ENCODE assay signal across 8 cellular contexts in genomic region chr17:64262422-64263260, GRCh38. TPM values are rescaled to one million over a fixed set of nuclear protein-coding genes. Genes with fewer than 3 reads are reported as not detected.
DNase-seq lines count a peak whose midpoint lies in the region; ATAC-seq and TF ChIP-seq lines count a peak whose summit lies in the region.

TEX2 (minus strand) TSS chr17:64263260; CDS start chr17:64214217, 49,043 bp downstream.

- peaks cover 26% of the 10 kb centered on the region for H3K27me3 Mint-ChIP-seq in GM23338 (ENCODE audit: insufficient read depth, low read depth, poor library complexity)

- H3K27me3 ChIP-seq in GM23338 (ENCODE audit: insufficient read depth) (peaks cover 26% of the 10 kb centered on the region), lung (ENCODE audit: control insufficient read depth, insufficient read depth) (no peaks in the 10 kb centered on the region)

- peak; percentile 53 for TF ChIP-seq POLR2A in GM10847 (IDR thresholded peaks at IDR 0.05; ENCODE audit: extremely low read depth, insufficient read length)

- H3K27ac ChIP-seq in GM23338 (ENCODE audit: low read depth), result peak within 1 kb of the TSS; percentile 84
- H3K27ac ChIP-seq in lung (ENCODE audit: low read depth in 1 of 2, low read length in 1 of 2), result peak within 1 kb of the TSS; percentile 96 to 97

- H3K9me3 ChIP-seq in lung (ENCODE audit: control insufficient read depth in 2 of 2, insufficient read depth in 1 of 2, low read length in 1 of 2), result no peaks in the 10 kb centered on the region

- H3K4me2 ChIP-seq in GM23338, result peak within 1 kb of the TSS; percentile 95

- H3K9me2 ChIP-seq in GM23338 (ENCODE audit: insufficient read depth), result peaks cover 4% of the 10 kb centered on the region; the same call in 1 of the 2 replicates

- H3K79me2 ChIP-seq in GM23338 (replicated peaks; ENCODE audit: insufficient read depth), result peaks cover 40% of the 10 kb centered on the region

- H4K20me1 ChIP-seq in GM23338 (replicated peaks; ENCODE audit: insufficient read depth), result peaks cover 15% of the 10 kb centered on the region

- 0 to 1% methylated on average over 65 to 87 of the region's 87 CpGs for WGBS in lung, 2 donors

- ATAC-seq in GM23338 (peak; percentile 40), lung (ENCODE audit: insufficient read depth, low FRiP score) (peak; percentile 47)

- H3F3A ChIP-seq in GM23338 (replicated peaks; ENCODE audit: low read depth), result 0 out of 2 replicates have a peak, but pooled peaks cover 2% of the 10 kb centered on the region

- H3K9me3 Mint-ChIP-seq in GM23338, result no peaks in the 10 kb centered on the region

- no peaks in the 10 kb centered on the region; the same call in 2 of the 3 replicates for H3K36me3 Mint-ChIP-seq in GM23338 (ENCODE audit: low read depth)

- peaks cover 11% of the 10 kb centered on the region; the same call in 1 of the 2 replicates for H3K4me1 ChIP-seq in GM23338 (ENCODE audit: insufficient read depth)
- H3K4me1 ChIP-seq in lung (ENCODE audit: control insufficient read depth in 2 of 2, insufficient read depth in 2 of 2, low read length in 2 of 2), result peaks cover 4 to 14% of the 10 kb centered on the region in 2 donors

- DNase-seq in GM23338 (ENCODE audit: low spot score) (peak; percentile 40), M059J (ENCODE audit: low read depth) (peak; percentile 40), dermis blood vessel endothelial cell (peak; percentile 45), lung (ENCODE audit: low spot score) (peak; percentile 66), middle frontal gyrus (ENCODE audit: extremely low spot score, low spot score) (no peak)
- DNase-seq in activated CD4-positive, alpha-beta T cell treated with anti-CD3 and anti-CD28 coated beads, Interleukin-2, amount 50 U/mL, for 24 hours (ENCODE audit: low read depth in 1 of 2, low spot score in 1 of 2), result peak; percentile 30 to 53
- DNase-seq in stimulated activated CD8-positive, alpha-beta memory T cell treated with anti-CD3 and anti-CD28 coated beads, Interleukin-12 subunit alpha, Interleukin-12 subunit beta, amount 100 ng/mL, for 4 hours (ENCODE audit: low read depth), result peak; percentile 34

- H3K4me3 ChIP-seq in GM23338, result peak within 1 kb of the TSS; percentile 92
- H3K4me3 ChIP-seq in lung, result peak within 1 kb of the TSS; percentile 95

- no peak for TF ChIP-seq CTCF in GM23338 (conservative IDR thresholded peaks at IDR 0.05; ENCODE audit: low read depth in 2 of 2)
- no peak for TF ChIP-seq CTCF in lung (IDR thresholded peaks at IDR 0.05; ENCODE audit: control extremely low read depth, extremely low read depth)

- H3K27ac Mint-ChIP-seq in GM23338, result peak within 1 kb of the TSS; percentile 91

- H3K4me1 Mint-ChIP-seq in GM23338, result peaks cover 10% of the 10 kb centered on the region

- H3K36me3 ChIP-seq in GM23338 (ENCODE audit: insufficient read depth) (no peaks in the 10 kb centered on the region), lung (ENCODE audit: control insufficient read depth in 2 of 2, insufficient read depth in 2 of 2, low read length in 2 of 2) (no peaks in the 10 kb centered on the region)

- H3K4me3 Mint-ChIP-seq in GM23338, result peak within 1 kb of the TSS; percentile 88

- peak within 1 kb of the TSS; percentile 76 for H2AFZ ChIP-seq in GM23338

TF ChIP-seq in GM23338, 12 proteins besides CTCF, POLR2A, EP300 and RAD21 (continues in another document):
- TF ChIP-seq NANOG (IDR thresholded peaks at IDR 0.05; ENCODE audit: borderline replicate concordance), result no peak
- TF ChIP-seq JUNB (IDR thresholded peaks at IDR 0.05; ENCODE audit: unreplicated experiment), result no peak
- TF ChIP-seq CREB1 (CRISPR knock-in tag; IDR thresholded peaks at IDR 0.05; ENCODE audit: low read depth), result no peak
- no peak for TF ChIP-seq ZNF331 (CRISPR knock-in tag; IDR thresholded peaks at IDR 0.05; ENCODE audit: low read depth)
- no peak for TF ChIP-seq POLR2AphosphoS5 (IDR thresholded peaks at IDR 0.05; ENCODE audit: low read depth)
- TF ChIP-seq ZNF114 (CRISPR knock-in tag; IDR thresholded peaks at IDR 0.05), result no peak
- no peak for TF ChIP-seq STAT1 (IDR thresholded peaks at IDR 0.05; ENCODE audit: unreplicated experiment)
- TF ChIP-seq, protein P1, sequence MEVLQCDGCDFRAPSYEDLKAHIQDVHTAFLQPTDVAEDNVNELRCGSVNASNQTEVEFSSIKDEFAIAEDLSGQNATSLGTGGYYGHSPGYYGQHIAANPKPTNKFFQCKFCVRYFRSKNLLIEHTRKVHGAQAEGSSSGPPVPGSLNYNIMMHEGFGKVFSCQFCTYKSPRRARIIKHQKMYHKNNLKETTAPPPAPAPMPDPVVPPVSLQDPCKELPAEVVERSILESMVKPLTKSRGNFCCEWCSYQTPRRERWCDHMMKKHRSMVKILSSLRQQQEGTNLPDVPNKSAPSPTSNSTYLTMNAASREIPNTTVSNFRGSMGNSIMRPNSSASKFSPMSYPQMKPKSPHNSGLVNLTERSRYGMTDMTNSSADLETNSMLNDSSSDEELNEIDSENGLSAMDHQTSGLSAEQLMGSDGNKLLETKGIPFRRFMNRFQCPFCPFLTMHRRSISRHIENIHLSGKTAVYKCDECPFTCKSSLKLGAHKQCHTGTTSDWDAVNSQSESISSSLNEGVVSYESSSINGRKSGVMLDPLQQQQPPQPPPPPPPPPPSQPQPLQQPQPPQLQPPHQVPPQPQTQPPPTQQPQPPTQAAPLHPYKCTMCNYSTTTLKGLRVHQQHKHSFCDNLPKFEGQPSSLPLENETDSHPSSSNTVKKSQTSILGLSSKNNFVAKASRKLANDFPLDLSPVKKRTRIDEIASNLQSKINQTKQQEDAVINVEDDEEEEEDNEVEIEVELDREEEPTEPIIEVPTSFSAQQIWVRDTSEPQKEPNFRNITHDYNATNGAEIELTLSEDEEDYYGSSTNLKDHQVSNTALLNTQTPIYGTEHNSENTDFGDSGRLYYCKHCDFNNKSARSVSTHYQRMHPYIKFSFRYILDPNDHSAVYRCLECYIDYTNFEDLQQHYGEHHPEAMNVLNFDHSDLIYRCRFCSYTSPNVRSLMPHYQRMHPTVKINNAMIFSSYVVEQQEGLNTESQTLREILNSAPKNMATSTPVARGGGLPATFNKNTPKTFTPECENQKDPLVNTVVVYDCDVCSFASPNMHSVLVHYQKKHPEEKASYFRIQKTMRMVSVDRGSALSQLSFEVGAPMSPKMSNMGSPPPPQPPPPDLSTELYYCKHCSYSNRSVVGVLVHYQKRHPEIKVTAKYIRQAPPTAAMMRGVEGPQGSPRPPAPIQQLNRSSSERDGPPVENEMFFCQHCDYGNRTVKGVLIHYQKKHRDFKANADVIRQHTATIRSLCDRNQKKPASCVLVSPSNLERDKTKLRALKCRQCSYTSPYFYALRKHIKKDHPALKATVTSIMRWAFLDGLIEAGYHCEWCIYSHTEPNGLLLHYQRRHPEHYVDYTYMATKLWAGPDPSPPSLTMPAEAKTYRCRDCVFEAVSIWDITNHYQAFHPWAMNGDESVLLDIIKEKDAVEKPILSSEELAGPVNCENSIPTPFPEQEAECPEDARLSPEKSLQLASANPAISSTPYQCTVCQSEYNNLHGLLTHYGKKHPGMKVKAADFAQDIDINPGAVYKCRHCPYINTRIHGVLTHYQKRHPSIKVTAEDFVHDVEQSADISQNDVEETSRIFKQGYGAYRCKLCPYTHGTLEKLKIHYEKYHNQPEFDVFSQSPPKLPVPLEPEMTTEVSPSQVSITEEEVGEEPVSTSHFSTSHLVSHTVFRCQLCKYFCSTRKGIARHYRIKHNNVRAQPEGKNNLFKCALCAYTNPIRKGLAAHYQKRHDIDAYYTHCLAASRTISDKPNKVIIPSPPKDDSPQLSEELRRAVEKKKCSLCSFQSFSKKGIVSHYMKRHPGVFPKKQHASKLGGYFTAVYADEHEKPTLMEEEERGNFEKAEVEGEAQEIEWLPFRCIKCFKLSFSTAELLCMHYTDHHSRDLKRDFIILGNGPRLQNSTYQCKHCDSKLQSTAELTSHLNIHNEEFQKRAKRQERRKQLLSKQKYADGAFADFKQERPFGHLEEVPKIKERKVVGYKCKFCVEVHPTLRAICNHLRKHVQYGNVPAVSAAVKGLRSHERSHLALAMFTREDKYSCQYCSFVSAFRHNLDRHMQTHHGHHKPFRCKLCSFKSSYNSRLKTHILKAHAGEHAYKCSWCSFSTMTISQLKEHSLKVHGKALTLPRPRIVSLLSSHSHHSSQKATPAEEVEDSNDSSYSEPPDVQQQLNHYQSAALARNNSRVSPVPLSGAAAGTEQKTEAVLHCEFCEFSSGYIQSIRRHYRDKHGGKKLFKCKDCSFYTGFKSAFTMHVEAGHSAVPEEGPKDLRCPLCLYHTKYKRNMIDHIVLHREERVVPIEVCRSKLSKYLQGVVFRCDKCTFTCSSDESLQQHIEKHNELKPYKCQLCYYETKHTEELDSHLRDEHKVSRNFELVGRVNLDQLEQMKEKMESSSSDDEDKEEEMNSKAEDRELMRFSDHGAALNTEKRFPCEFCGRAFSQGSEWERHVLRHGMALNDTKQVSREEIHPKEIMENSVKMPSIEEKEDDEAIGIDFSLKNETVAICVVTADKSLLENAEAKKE (CRISPR knock-in tag; IDR thresholded peaks at IDR 0.05), result no peak
- no peak for TF ChIP-seq EZH2phosphoT487 (IDR thresholded peaks at IDR 0.05; ENCODE audit: unreplicated experiment)
- no peak for TF ChIP-seq ETS1 (IDR thresholded peaks at IDR 0.05)

RNA-seq across cellular contexts. Expression of gene TEX2, which starts in this region (rescaled TPM):
- total RNA-seq in GM23338 (2014; rRNA removed; shearing (Covaris generic)), result 13.4 and 17.7 TPM in 2 replicates
- polyA plus RNA-seq in GM23338 (2016; fragmentation: Nextera tagmentation; extraction: Ambion mirVana) (5.6 and 7.5 TPM in 2 replicates), lung (10 to 100 TPM; 10.0 to 18.6 TPM)
- 13.4 and 22.6 TPM in 2 replicates for total RNA-seq in M059J (2014; rRNA removed; shearing (Covaris generic))
- total RNA-seq in dermis blood vessel endothelial cell (34.9 and 47.8 TPM in 2 replicates), lung (10 to 100 TPM; 38.9 to 42.8 TPM)
